Comparison of ENCODE assay signal across 8 cellular contexts in the genomic region with DNA sequence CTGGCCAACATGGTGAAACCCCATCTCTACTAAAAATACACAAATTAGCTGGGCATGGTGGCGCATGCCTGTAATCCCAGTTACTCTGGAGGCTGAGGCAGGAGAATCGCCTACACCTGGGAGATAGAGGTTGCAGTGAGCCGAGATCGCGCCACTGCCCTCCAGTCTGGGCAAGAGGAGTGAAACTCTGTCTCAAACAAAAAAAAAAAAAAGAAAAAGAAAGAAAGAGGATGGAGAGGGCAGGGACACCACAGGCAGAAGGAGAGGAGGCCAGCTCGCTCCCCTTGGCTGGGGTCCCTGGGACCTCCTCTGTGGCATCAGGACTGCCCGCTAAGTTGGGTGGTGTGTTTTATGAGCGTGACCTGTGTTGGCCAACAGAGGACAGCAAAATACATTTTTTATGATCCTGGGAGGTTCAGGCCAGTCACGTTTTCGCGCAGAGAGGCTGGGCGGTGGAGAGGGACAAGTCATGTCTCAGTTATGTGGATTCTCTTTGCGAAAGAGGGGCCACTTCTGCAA.
A peak's percentile ranks its signal among the peaks of the same experiment; 100 is the strongest.
DNase-seq lines count a peak whose midpoint lies in the region; ATAC-seq, FAIRE-seq and TF ChIP-seq lines count a peak whose summit lies in the region.

No MANE protein-coding gene starts in this region.

- H3K27ac ChIP-seq in Karpas-422 (ENCODE audit: low read length), result peak overlapping the region; percentile 62; the same call in 1 of the 2 replicates
- H3K27ac ChIP-seq in keratinocyte (ENCODE audit: control insufficient read depth, insufficient read depth, low read length), result no peak overlapping the region
- peak overlapping the region in 2 of 8 donors; percentile 33 to 44 for H3K27ac ChIP-seq in spleen

- H3K4me2 ChIP-seq in Karpas-422 (ENCODE audit: low read depth, low read length, poor library complexity, severe bottlenecking) (peak overlapping the region; percentile 72), keratinocyte (ENCODE audit: control insufficient read depth, extremely low read depth, insufficient read depth, low read depth, low read length) (no peak overlapping the region)

- no peak for TF ChIP-seq POLR2A in spleen (IDR thresholded peaks at IDR 0.05)

- no peaks in the 10 kb centered on the region for H3K27me3 ChIP-seq in Karpas-422 (ENCODE audit: low read length)
- no peaks in the 10 kb centered on the region for H3K27me3 ChIP-seq in keratinocyte (ENCODE audit: control insufficient read depth, extremely low read depth, insufficient read depth, low read length)
- H3K27me3 ChIP-seq in spleen (replicated peaks in 1 of 7), result peaks cover 0 to 40% (median 18%) of the 10 kb centered on the region in 7 donors

- H3K9me1 ChIP-seq in keratinocyte (ENCODE audit: control insufficient read depth, extremely low read depth, insufficient read depth, low read length), result no peaks in the 10 kb centered on the region

- H3K4me1 ChIP-seq in Karpas-422 (ENCODE audit: low read length), result peaks cover 44% of the 10 kb centered on the region
- peaks cover 28% of the 10 kb centered on the region for H3K4me1 ChIP-seq in keratinocyte (ENCODE audit: control insufficient read depth, extremely low read depth, insufficient read depth, low read length)
- H3K4me1 ChIP-seq in spleen, result peaks cover 0 to 31% (median 27%) of the 10 kb centered on the region in 6 donors

- H3K36me3 ChIP-seq in Karpas-422 (ENCODE audit: insufficient read depth, low read length), result no peaks in the 10 kb centered on the region
- H3K36me3 ChIP-seq in keratinocyte (ENCODE audit: control insufficient read depth in 2 of 2, extremely low read depth in 1 of 2, insufficient read depth in 2 of 2, low read length in 2 of 2), result peaks cover 2 to 6% of the 10 kb centered on the region in 2 experiments
- H3K36me3 ChIP-seq in spleen, result no peaks in the 10 kb centered on the region

- intact Hi-C loops in spleen (cut with DNase I; ENCODE audit: low total_unique reads), result loop anchor here (5.0 kb wide), 1 partner anchor 232 kb away; no protein-coding TSS in a partner anchor

- peak; percentile 55 to 90 (median 67) for TF ChIP-seq CTCF in keratinocyte (optimal IDR thresholded peaks at IDR 0.05 in 1 of 3, IDR thresholded peaks at IDR 0.05 in 1 of 3, conservative IDR thresholded peaks at IDR 0.05 in 1 of 3; ENCODE audit: extremely low read depth in 1 of 3, insufficient read depth in 2 of 3, low read length in 3 of 3)
- peak in 9 of 11 experiments; percentile 33 to 78 (median 51) for TF ChIP-seq CTCF in spleen (IDR thresholded peaks at IDR 0.05 in 8 of 11, conservative IDR thresholded peaks at IDR 0.05 in 3 of 11)

- DNase-seq in CD1c-positive myeloid dendritic cell (ENCODE audit: extremely low spot score) (peak; percentile 71), GM19238 (ENCODE audit: insufficient read length, low spot score) (peak; percentile 65), Karpas-422 (peak; percentile 90), SHP77 (lab: John Stamatoyannopoulos, UW) (peak; percentile 57 to 81), T47D (ENCODE audit: low read depth in 1 of 2, low spot score in 1 of 2) (peak; percentile 67 to 88), keratinocyte (ENCODE audit: low read depth, low spot score) (no peak), spleen (peak; percentile 79)

- H4K20me1 ChIP-seq in Karpas-422 (ENCODE audit: insufficient read depth, low read depth, low read length) (no peaks in the 10 kb centered on the region; the same call in 1 of the 2 replicates), keratinocyte (ENCODE audit: control insufficient read depth, extremely low read depth, insufficient read depth, low read length) (no peaks in the 10 kb centered on the region)

- H3K9me3 ChIP-seq in Karpas-422 (ENCODE audit: low read length) (no peaks in the 10 kb centered on the region), keratinocyte (ENCODE audit: control insufficient read depth, low read depth, low read length) (no peaks in the 10 kb centered on the region), spleen (no peaks in the 10 kb centered on the region)

- dilution Hi-C loops in keratinocyte (cut with MboI; ENCODE audit: extremely low pct_ligation_motif_present, low sequenced_read_pairs), result no loop called here

- peak; percentile 36 for FAIRE-seq in keratinocyte (lab: Jason Lieb, UNC)

- peak overlapping the region; percentile 62 for H3K9ac ChIP-seq in Karpas-422 (ENCODE audit: low read length)
- H3K9ac ChIP-seq in keratinocyte (ENCODE audit: control insufficient read depth, extremely low read depth, insufficient read depth, low read length), result no peak overlapping the region

- in situ Hi-C loops in T47D (cut with HindIII; ENCODE audit: low pct_unique_long_range_greater_than_20kb, low sequenced_read_pairs), result no loop called here

- H3K79me2 ChIP-seq in Karpas-422 (ENCODE audit: low read length) (peaks cover 27% of the 10 kb centered on the region), keratinocyte (ENCODE audit: control insufficient read depth, insufficient read depth, low read length) (peaks cover 35% of the 10 kb centered on the region)

- ATAC-seq in HG03520 (IDR thresholded peaks at IDR 0.05; ENCODE audit: unreplicated experiment), result no peak

- no peak overlapping the region for H2AFZ ChIP-seq in Karpas-422 (ENCODE audit: low read length)
- H2AFZ ChIP-seq in keratinocyte (ENCODE audit: control insufficient read depth, low read length), result no peak overlapping the region

- peak overlapping the region; percentile 58; the same call in 1 of the 2 replicates for H3K4me3 ChIP-seq in Karpas-422 (ENCODE audit: low read length)
- H3K4me3 ChIP-seq in keratinocyte (ENCODE audit: control insufficient read depth in 2 of 3, extremely low read depth in 1 of 3, insufficient read depth in 2 of 3, low read depth in 1 of 3, low read length in 3 of 3), result no peak overlapping the region
- H3K4me3 ChIP-seq in spleen, result peak overlapping the region in 4 of 8 donors; percentile 34 to 90 (median 81)

- H3K9me2 ChIP-seq in Karpas-422 (replicated peaks; ENCODE audit: insufficient read depth, low read length), result no peaks in the 10 kb centered on the region

- 33 to 37% (median 36%) methylated on average over 13 of the region's 13 CpGs for WGBS in spleen, 5 donors
